Comparison of ENCODE assay signal across 1 cellular context in genomic region chr9:111863636-111864035, GRCh38.
TF ChIP-seq lines count a peak whose summit lies in the region.

No MANE protein-coding gene starts in this region.

TF ChIP-seq in K562, 482 proteins besides CTCF, POLR2A, EP300 and RAD21 (continued from another document):
- TF ChIP-seq, protein P1, sequence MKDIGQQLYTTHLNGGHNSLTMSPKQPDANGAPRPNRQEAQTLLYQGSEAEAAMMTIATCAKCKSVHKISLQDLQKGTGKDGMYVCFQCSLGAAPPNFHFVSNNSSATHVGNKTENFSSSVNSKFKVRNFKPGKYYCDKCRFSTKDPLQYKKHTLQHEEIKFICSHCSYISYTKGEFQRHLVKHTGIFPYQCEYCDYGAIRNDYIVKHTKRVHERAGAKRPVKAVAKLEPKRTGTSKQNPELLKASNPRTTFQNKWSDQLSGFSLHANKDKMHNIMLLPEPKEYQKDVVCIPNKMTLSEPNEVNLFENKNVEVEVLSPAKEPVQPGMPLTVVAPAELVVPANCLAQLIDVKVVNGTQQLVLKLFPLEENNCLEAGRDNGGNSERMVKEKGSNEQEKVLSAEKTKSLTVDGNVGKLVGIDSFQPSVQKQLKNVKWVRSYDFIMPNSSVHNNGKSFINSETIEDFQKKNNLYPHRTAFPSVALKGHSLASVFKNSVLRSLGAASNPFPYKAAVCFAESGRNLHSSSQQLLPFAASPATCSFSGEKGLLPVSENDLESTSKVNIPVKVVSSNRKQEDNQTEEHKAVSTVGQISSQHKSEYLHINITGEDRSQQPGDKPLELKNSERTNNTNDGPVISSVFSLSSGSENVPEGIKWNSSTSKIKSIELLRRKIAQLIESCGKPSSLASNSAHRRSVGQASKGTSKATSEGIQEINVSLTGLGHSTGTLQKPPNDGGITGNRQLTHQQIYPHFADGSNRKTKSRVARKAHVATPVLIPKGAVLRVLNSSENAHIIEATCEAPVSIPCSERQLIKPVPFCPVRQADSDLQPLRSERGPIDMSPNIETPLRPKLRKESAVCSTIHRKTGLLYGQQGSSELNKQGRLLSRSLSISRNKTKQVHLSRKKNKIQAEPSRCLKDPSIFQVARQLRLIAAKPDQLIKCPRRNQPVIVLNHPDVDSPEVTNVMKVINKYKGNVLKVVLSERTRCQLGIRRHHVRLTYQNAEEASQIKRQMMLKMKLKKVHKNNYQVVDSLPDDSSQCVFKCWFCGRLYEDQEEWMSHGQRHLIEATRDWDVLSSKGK (CRISPR knock-in tag; IDR thresholded peaks at IDR 0.05) = no peak
- no peak for TF ChIP-seq TRIM28 (IDR thresholded peaks at IDR 0.05)
TF ChIP-seq in K562: peak in this region for 0.
